In the genomic region with DNA sequence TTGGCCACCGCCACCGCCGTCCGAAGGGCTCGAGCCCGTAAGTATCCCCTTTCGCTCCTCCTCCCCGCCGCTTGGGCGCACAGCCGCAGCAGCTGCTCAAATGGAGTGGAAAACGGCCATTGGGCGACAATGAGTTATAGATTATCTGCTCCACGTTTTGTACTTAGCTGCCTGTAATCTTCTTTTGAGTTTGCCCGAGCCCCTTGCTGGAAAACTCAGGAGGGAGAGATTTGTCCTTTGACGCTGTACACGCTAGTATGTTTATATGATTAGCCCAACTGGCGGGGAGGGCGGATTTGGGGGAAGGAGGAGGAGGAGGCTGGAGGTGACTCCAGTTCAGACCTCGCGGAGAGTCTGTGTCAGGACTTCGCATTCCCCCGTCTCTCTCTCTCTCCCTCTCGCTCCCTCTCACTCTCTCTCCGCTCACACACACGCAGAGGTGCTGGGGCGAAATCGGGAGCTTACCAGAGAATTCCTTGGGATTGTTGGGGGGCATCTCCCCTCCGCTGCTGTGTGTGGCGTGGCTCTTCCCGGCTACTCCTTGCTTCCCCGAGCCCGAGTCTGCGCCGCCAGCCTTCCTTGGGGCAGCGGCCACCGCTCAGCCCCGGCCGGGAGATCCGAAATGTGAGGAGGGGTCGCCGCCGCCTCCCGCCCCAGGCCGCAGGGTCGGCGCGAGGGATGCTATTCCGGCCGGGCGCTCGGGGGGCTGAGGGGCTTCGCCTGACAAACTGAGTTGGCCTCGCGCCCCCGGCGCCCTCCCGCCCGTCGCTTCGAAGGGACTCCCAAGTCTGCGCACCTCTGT, we compare ENCODE assay signal across 8 cellular contexts. TPM values are rescaled to one million over a fixed set of nuclear protein-coding genes. Genes with fewer than 3 reads are reported as not detected.
A peak's percentile ranks its signal among the peaks of the same experiment; 100 is the strongest.
DNase-seq lines count a peak whose midpoint lies in the region; ATAC-seq and TF ChIP-seq lines count a peak whose summit lies in the region.

No MANE protein-coding gene starts in this region.

- H3K9me3 ChIP-seq in mucosa of descending colon (no peaks in the 10 kb centered on the region), upper lobe of left lung (no peaks in the 10 kb centered on the region)

- peak in 1 of 4 donors; percentile 16 for TF ChIP-seq EP300 in upper lobe of left lung (IDR thresholded peaks at IDR 0.05)

- H3K27me3 ChIP-seq in upper lobe of left lung: peaks cover 0 to 9% (median 4%) of the 10 kb centered on the region in 4 donors

- peaks cover 16% of the 10 kb centered on the region for H3K4me1 ChIP-seq in mucosa of descending colon (ENCODE audit: low read depth)
- peaks cover 0 to 22% (median 4%) of the 10 kb centered on the region in 4 donors for H3K4me1 ChIP-seq in upper lobe of left lung

- H3K4me3 ChIP-seq in mucosa of descending colon (peak overlapping the region; percentile 18), upper lobe of left lung (peak overlapping the region; percentile 56 to 79 (median 74))

- H3K36me3 ChIP-seq in mucosa of descending colon (ENCODE audit: low read depth) (no peaks in the 10 kb centered on the region), upper lobe of left lung (no peaks in the 10 kb centered on the region)

- peak in 3 of 4 donors; percentile 49 to 70 (median 62) for TF ChIP-seq POLR2A in upper lobe of left lung (IDR thresholded peaks at IDR 0.05)

- H3K27ac ChIP-seq in upper lobe of left lung: peak overlapping the region; percentile 94 to 98 (median 97)

- intact Hi-C loops in mucosa of descending colon (cut with DNase I, micrococcal nuclease): no loop called here

- ATAC-seq in GM19351 (IDR thresholded peaks at IDR 0.05; ENCODE audit: unreplicated experiment) (peak; percentile 72), esophagus mucosa (peak; percentile 91), mucosa of descending colon (peak; percentile 88), upper lobe of left lung (ENCODE audit: low FRiP score in 2 of 2) (peak; percentile 91), HG02588 (IDR thresholded peaks at IDR 0.05; ENCODE audit: unreplicated experiment) (no peak)

- 0 to 1% methylated on average over 14 to 41 of the region's 62 CpGs for WGBS in upper lobe of left lung, 2 donors

- DNase-seq in ACHN (peak; percentile 87), NCI-H1092 (lab: John Stamatoyannopoulos, UW) (peak; percentile 75), SKM-1 (lab: John Stamatoyannopoulos, UW; ENCODE audit: unreplicated experiment) (peak; percentile 59), mucosa of descending colon (peak; percentile 52 to 60 (median 53)), upper lobe of left lung (peak; percentile 62 to 88)

- no peak for TF ChIP-seq CTCF in mucosa of descending colon (IDR thresholded peaks at IDR 0.05)
- TF ChIP-seq CTCF in upper lobe of left lung (IDR thresholded peaks at IDR 0.05): no peak

- in situ Hi-C loops in ACHN (cut with HindIII; ENCODE audit: low pct_ligation_motif_present, low pct_unique_long_range_greater_than_20kb, low sequenced_read_pairs): no loop called here

RNA-seq across cellular contexts. Expression of gene ADGRL2, which starts 0.5 kb away (rescaled TPM):
- total RNA-seq in esophagus mucosa (40.5 TPM), mucosa of descending colon (10 to 100 TPM in 1 of 3 donors, 1 to 10 TPM in 2; 4.5 to 31.7 (median 9.2) TPM), upper lobe of left lung (100 to 1,000 TPM in 2 of 6 donors, 10 to 100 TPM in 4; 21.0 to 133 (median 84.0) TPM)
